21 cellular contexts compared by ENCODE assay signal in genomic region chr6:39322306-39322850, GRCh38. TPM values are rescaled to one million over a fixed set of nuclear protein-coding genes. Genes with fewer than 3 reads are reported as not detected.
"Had no signal": no experiment of that assay in that cellular context is flagged by ENCODE, and none has a peak within 500 bp of the region (broad histone marks: within the 10 kb centered on the region; RNA-seq: fewer than 3 reads in every experiment).

KCNK16 (minus strand) TSS chr6:39322702; CDS start chr6:39322540, 162 bp downstream.

- DNase-seq: activated CD4-positive, alpha-beta T cell treated with anti-CD3 and anti-CD28 coated beads, Interleukin-2, amount 50 U/mL, for 4 hours; activated naive CD4-positive, alpha-beta T cell treated with anti-CD3 and anti-CD28 coated beads, Interleukin-2, amount 50 U/mL, for 16 hours; activated T-cell treated with anti-CD3 and anti-CD28 coated beads, Interleukin-2, amount 50 U/mL, for 1 hour; adrenal gland; caudate nucleus; cortex of kidney; effector memory CD4-positive, alpha-beta T cell; gastrocnemius medialis; heart right ventricle; kidney; left ventricle myocardium superior; mesendoderm; nephron progenitor cell; stimulated activated CD4-positive, alpha-beta T cell treated with anti-CD3 and anti-CD28 coated beads, Interleukin-12 subunit alpha, Interleukin-12 subunit beta, amount 100 ng/mL, for 4 hours; stimulated activated CD8-positive, alpha-beta memory T cell treated with anti-CD3 and anti-CD28 coated beads, Interleukin-4, amount 100 ng/mL, for 48 hours; uterus had no signal

- H3K4me3 Mint-ChIP-seq: nephron progenitor cell; stimulated activated naive CD8-positive, alpha-beta T cell treated with anti-CD3 and anti-CD28 coated beads, Interleukin-15, Interleukin-2, amounts not matched to agents 100 ng/mL and 50 ng/mL, for 24 hours had no signal

- H3K9me3 ChIP-seq: adrenal gland, gastrocnemius medialis, heart right ventricle, thoracic aorta, uterus had no signal

- ATAC-seq: activated CD4-positive, CD25-positive, alpha-beta regulatory T cell treated with anti-CD3 and anti-CD28 coated beads, Interleukin-2, amount 50 U/mL, for 24 hours; gastrocnemius medialis; left ventricle myocardium superior had no signal

- H3K27ac Mint-ChIP-seq: nephron progenitor cell; stimulated activated naive CD8-positive, alpha-beta T cell treated with anti-CD3 and anti-CD28 coated beads, Interleukin-15, Interleukin-2, amounts not matched to agents 100 ng/mL and 50 ng/mL, for 24 hours had no signal

- H3K4me3 ChIP-seq: adrenal gland, gastrocnemius medialis, heart right ventricle, thoracic aorta, uterus had no signal

- H3K27me3 ChIP-seq: adrenal gland, uterus had no signal

- FAIRE-seq: kidney had no signal

- H3K9me3 Mint-ChIP-seq: nephron progenitor cell; stimulated activated naive CD8-positive, alpha-beta T cell treated with anti-CD3 and anti-CD28 coated beads, Interleukin-15, Interleukin-2, amounts not matched to agents 100 ng/mL and 50 ng/mL, for 24 hours had no signal

- H3K27ac ChIP-seq: adrenal gland, epithelial cell of prostate, gastrocnemius medialis, uterus had no signal

- H3K4me1 ChIP-seq: adrenal gland, gastrocnemius medialis, uterus had no signal

- H3K36me3 ChIP-seq: adrenal gland, gastrocnemius medialis, heart right ventricle, thoracic aorta, uterus had no signal

RNA-seq across cellular contexts. Expression of gene KCNK16, which starts in this region (rescaled TPM):
- total RNA-seq: adrenal gland, gastrocnemius medialis, heart right ventricle, kidney, left ventricle myocardium superior, osteoblast, thoracic aorta, uterus had no signal
- polyA plus RNA-seq: adrenal gland, heart right ventricle had no signal
